In genomic region chr3:184785856-184786255, GRCh38 we compare ENCODE assay signal across 15 cellular contexts. TPM values are rescaled to one million over a fixed set of nuclear protein-coding genes. Genes with fewer than 3 reads are reported as not detected.
DNase-seq lines count a peak whose midpoint lies in the region; ATAC-seq, FAIRE-seq and TF ChIP-seq lines count a peak whose summit lies in the region.
"Had no signal": no experiment of that assay in that cellular context is flagged by ENCODE, and none has a peak within 500 bp of the region (broad histone marks: within the 10 kb centered on the region; RNA-seq: fewer than 3 reads in every experiment).

No MANE protein-coding gene starts in this region.

- H2BK120ac ChIP-seq in mesenchymal stem cell (ENCODE audit: low read depth, low read length), result no peak overlapping the region

- CTCF ChIA-PET in K562 (lab: Yijun Ruan, JAX; ENCODE audit: low intra/inter-chr PET ratio), result interaction anchor here (1.1 kb wide), 1 partner anchor 228 kb away, joined by 3 read pairs; no protein-coding TSS in a partner anchor

- no peak for TF ChIP-seq EP300 in K562 (IDR thresholded peaks at IDR 0.05; ENCODE audit: low read length)

- H3K23ac ChIP-seq in mesenchymal stem cell (ENCODE audit: low read length in 2 of 2), result no peak overlapping the region

- WGBS in K562 (ENCODE audit: insufficient coverage, low coverage, missing lambda C conversion rate), result 54% methylated on average over 13 of the region's 13 CpGs
- WGBS in mesenchymal stem cell, result 89% methylated on average over 13 of the region's 13 CpGs

- no peak overlapping the region for H3K9ac ChIP-seq in K562 (ENCODE audit: insufficient read depth in 1 of 2, low read depth in 2 of 2, low read length in 2 of 2)
- peak overlapping the region; percentile 79 for H3K9ac ChIP-seq in mesenchymal stem cell (ENCODE audit: low read length)

- H3K9me3 Mint-ChIP-seq in type B pancreatic cell, result no peaks in the 10 kb centered on the region
- H3K9me3 Mint-ChIP-seq: nephron progenitor cell, T-cell had no signal

- ATAC-seq in Right ventricle myocardium inferior (peak; percentile 38), K562 (no peak), GM18520 (IDR thresholded peaks at IDR 0.05; ENCODE audit: unreplicated experiment) (no peak)

- H2BK5ac ChIP-seq in mesenchymal stem cell (ENCODE audit: low read depth, low read length, poor library complexity, severe bottlenecking), result no peak overlapping the region

- H3K4ac ChIP-seq in mesenchymal stem cell (ENCODE audit: low read depth in 1 of 2, low read length in 2 of 2), result no peak overlapping the region

- H3K27ac ChIP-seq in right atrium auricular region (no peak overlapping the region), K562 (ENCODE audit: extremely low read depth, low read depth, low read length) (no peak overlapping the region), mesenchymal stem cell (ENCODE audit: low read length, poor library complexity, severe bottlenecking) (peak overlapping the region; percentile 76)

- H3K4me3 Mint-ChIP-seq in type B pancreatic cell, result peak overlapping the region; percentile 46
- H3K4me3 Mint-ChIP-seq: nephron progenitor cell had no signal

- no TSS peak for BruUV-seq in K562 (replicated peaks; lab: Mats Ljungman, UMichigan)

- FAIRE-seq in K562 (lab: Jason Lieb, UNC), result no peak
- FAIRE-seq: GM12892, islet of Langerhans had no signal

- no peak for DNase-seq in Right ventricle myocardium inferior (ENCODE audit: missing footprints)
- DNase-seq in right atrium auricular region (ENCODE audit: low spot score), result no peak
- DNase-seq in K562 (ENCODE audit: extremely low read depth in 1 of 4, low spot score in 3 of 4), result no peak
- no peak for DNase-seq in mesenchymal stem cell
- DNase-seq in type B pancreatic cell (ENCODE audit: extremely low spot score, unreplicated experiment), result no peak
- DNase-seq in DMS114 treated with DMSO at 0.1 percent for 48 hours (lab: John Stamatoyannopoulos, UW; ENCODE audit: unreplicated experiment), result no peak
- no peak for DNase-seq in UCSD-AML1 (lab: John Stamatoyannopoulos, UW; ENCODE audit: unreplicated experiment)
- DNase-seq: central memory CD4-positive, alpha-beta T cell; DMS79 treated with DMSO at 0.1 percent for 48 hours; NCI-H2029 treated with DMSO at 0.1 percent for 48 hours; nephron progenitor cell had no signal

- no peaks in the 10 kb centered on the region for H3K27me3 ChIP-seq in right atrium auricular region
- H3K27me3 ChIP-seq in K562 (ENCODE audit: control insufficient read depth in 2 of 2, insufficient read depth in 2 of 2, low read length in 2 of 2), result peaks cover 54 to 86% of the 10 kb centered on the region in 2 experiments
- H3K27me3 ChIP-seq in mesenchymal stem cell (ENCODE audit: control insufficient read depth in 1 of 2, insufficient read depth in 1 of 2, low read length in 2 of 2), result peaks cover 0 to 4% of the 10 kb centered on the region in 2 experiments

- H3K79me2 ChIP-seq in K562 (ENCODE audit: control insufficient read depth, insufficient read depth, low read length), result no peaks in the 10 kb centered on the region

- intact Hi-C loops in Right ventricle myocardium inferior (cut with DNase I) (no loop called here), K562 (cut with micrococcal nuclease) (no loop called here)

- H2BK15ac ChIP-seq in mesenchymal stem cell (ENCODE audit: low read depth, poor library complexity, severe bottlenecking), result no peak overlapping the region

- H3K4me1 ChIP-seq in right atrium auricular region (peaks cover 0 to 12% of the 10 kb centered on the region in 2 donors), K562 (replicated peaks in 1 of 2; ENCODE audit: control insufficient read depth in 2 of 2, insufficient read depth in 2 of 2, low read length in 2 of 2) (no peaks in the 10 kb centered on the region), mesenchymal stem cell (ENCODE audit: control insufficient read depth, insufficient read depth, low read depth, low read length) (peaks cover 12% of the 10 kb centered on the region)

- TF ChIP-seq CTCF in right atrium auricular region (IDR thresholded peaks at IDR 0.05) (no peak), K562 (IDR thresholded peaks at IDR 0.05 in 2 of 3, conservative IDR thresholded peaks at IDR 0.05 in 1 of 3; ENCODE audit: insufficient read depth in 2 of 3, low read depth in 1 of 3, low read length in 3 of 3) (no peak), type B pancreatic cell (conservative IDR thresholded peaks at IDR 0.05) (no peak)

- H3K9me3 ChIP-seq in right atrium auricular region (no peaks in the 10 kb centered on the region), K562 (replicated peaks; ENCODE audit: control insufficient read depth, insufficient read depth, low read depth, low read length) (no peaks in the 10 kb centered on the region), mesenchymal stem cell (ENCODE audit: control insufficient read depth, low read length) (no peaks in the 10 kb centered on the region)

- peaks cover 13% of the 10 kb centered on the region for H3K27me3 Mint-ChIP-seq in type B pancreatic cell

- H3K9me1 ChIP-seq in K562 (ENCODE audit: control insufficient read depth, insufficient read depth, low read length), result no peaks in the 10 kb centered on the region

- H2AK5ac ChIP-seq in mesenchymal stem cell (ENCODE audit: low read length, severe bottlenecking), result no peak overlapping the region

- no peak for TF ChIP-seq POLR2A in K562 (conservative IDR thresholded peaks at IDR 0.05)

- no peak overlapping the region for H3K18ac ChIP-seq in mesenchymal stem cell (ENCODE audit: low read depth in 1 of 2, low read length in 2 of 2)

- H3K36me3 ChIP-seq in right atrium auricular region, result no peaks in the 10 kb centered on the region
- no peaks in the 10 kb centered on the region for H3K36me3 ChIP-seq in K562 (ENCODE audit: control insufficient read depth, insufficient read depth, low read length)
- no peaks in the 10 kb centered on the region for H3K36me3 ChIP-seq in mesenchymal stem cell (ENCODE audit: control insufficient read depth in 1 of 2, insufficient read depth in 2 of 2, low read depth in 1 of 2, low read length in 2 of 2)

- H3K27ac Mint-ChIP-seq in type B pancreatic cell, result peak overlapping the region; percentile 8
- H3K27ac Mint-ChIP-seq: nephron progenitor cell, T-cell had no signal

- H3K4me3 ChIP-seq in right atrium auricular region, result no peak overlapping the region
- no peak overlapping the region for H3K4me3 ChIP-seq in K562
- peak overlapping the region in 1 of 2 experiments; percentile 75 for H3K4me3 ChIP-seq in mesenchymal stem cell (ENCODE audit: insufficient read depth in 1 of 2, low read depth in 1 of 2, low read length in 2 of 2)

- H4K8ac ChIP-seq in mesenchymal stem cell (ENCODE audit: low read length), result no peak overlapping the region

- no peaks in the 10 kb centered on the region for H4K20me1 ChIP-seq in K562 (replicated peaks; ENCODE audit: control insufficient read depth, insufficient read depth, low read length)

- no peak overlapping the region for H2AFZ ChIP-seq in K562 (ENCODE audit: low read depth, low read length)
- H2AFZ ChIP-seq in mesenchymal stem cell (ENCODE audit: low read depth, low read length), result no peak overlapping the region

- H3K14ac ChIP-seq in mesenchymal stem cell (ENCODE audit: low read length in 2 of 2), result no peak overlapping the region

- H3K79me1 ChIP-seq in mesenchymal stem cell (replicated peaks; ENCODE audit: low read length, poor library complexity, severe bottlenecking), result no peaks in the 10 kb centered on the region

- no peak overlapping the region for H2BK12ac ChIP-seq in mesenchymal stem cell (ENCODE audit: low read length in 2 of 2)

- no peaks in the 10 kb centered on the region for H3K36me3 Mint-ChIP-seq in type B pancreatic cell
- H3K36me3 Mint-ChIP-seq: T-cell had no signal

- H3K4me2 ChIP-seq in K562 (ENCODE audit: insufficient read depth, low read length) (no peak overlapping the region), mesenchymal stem cell (ENCODE audit: low read length, poor library complexity, severe bottlenecking) (no peak overlapping the region)

- POLR2A ChIA-PET in K562 (lab: Yijun Ruan, JAX), result interaction anchor here (0.7 to 1.7 kb wide), 2 partner anchors 74 to 278 kb away, joined by 3 to 4 read pairs; partner anchors contain the start of gene MAGEF1

- H4K91ac ChIP-seq in mesenchymal stem cell (ENCODE audit: low read length), result no peak overlapping the region

- peaks cover 26% of the 10 kb centered on the region for H3K4me1 Mint-ChIP-seq in type B pancreatic cell (ENCODE audit: unreplicated experiment)

- in situ Hi-C loops in K562 (cut with MboI), result loop anchor here (25.0 kb wide), 1 partner anchor 374 kb away; no protein-coding TSS in a partner anchor

- TF ChIP-seq RAD21 in K562 (CRISPR knock-in tag; conservative IDR thresholded peaks at IDR 0.05 in 1 of 2, IDR thresholded peaks at IDR 0.05 in 1 of 2), result no peak

TF ChIP-seq in K562, 482 proteins besides CTCF, POLR2A, EP300 and RAD21 (continues in another document):
- no peak for TF ChIP-seq ZNF444 (CRISPR knock-in tag; IDR thresholded peaks at IDR 0.05)
- TF ChIP-seq CEBPG (CRISPR knock-in tag; IDR thresholded peaks at IDR 0.05), result no peak
- peak; percentile 13 to 27; a peak in 1 of 4 replicates for TF ChIP-seq CEBPG (tag; conservative IDR thresholded peaks at IDR 0.05 in 1 of 2, IDR thresholded peaks at IDR 0.05 in 1 of 2)
- TF ChIP-seq SIN3A (IDR thresholded peaks at IDR 0.05; ENCODE audit: borderline replicate concordance in 2 of 2, control insufficient read depth in 1 of 2, low read depth in 2 of 2, low read length in 2 of 2), result no peak
- TF ChIP-seq TCF7 (IDR thresholded peaks at IDR 0.05; ENCODE audit: borderline replicate concordance), result no peak

RNA-seq across cellular contexts. Expression of gene VPS8, which starts 26.1 kb away (rescaled TPM):
- total RNA-seq in Right ventricle myocardium inferior, result 46.1 TPM
- 10 to 100 TPM; 22.7 to 23.0 TPM for total RNA-seq in right atrium auricular region
- 103 and 328 TPM in 2 replicates for total RNA-seq in K562 (2011; cell fraction: chromatin; rRNA removed; ENCODE audit: low replicate concordance)
- 46.2 and 74.2 TPM in 2 replicates for total RNA-seq in K562 (2011; cell fraction: nucleolus; rRNA removed)
- 129 and 198 TPM in 2 replicates for total RNA-seq in K562 (2011; cell fraction: nucleoplasm; rRNA removed)
- 23.6 and 25.0 TPM in 2 replicates for total RNA-seq in K562 (2014; rRNA removed)
- 35.8 and 38.9 TPM in 2 replicates for total RNA-seq in K562 (2014; rRNA removed; fragmentation: Illumina TruSeq; extraction: Trizol)
- total RNA-seq in K562 (2015; rRNA removed; fragmentation: Illumina TruSeq; extraction: Trizol), result 40.0 and 41.0 TPM in 2 replicates
- 30.2 and 30.8 TPM in 2 replicates for total RNA-seq in K562 (2021)
- 30.6 and 31.5 TPM in 2 replicates for polyA plus RNA-seq in K562 (2011; rRNA removed)
- polyA plus RNA-seq in K562 (2011; cell fraction: cytosol; rRNA removed), result 7.6 and 12.9 TPM in 2 replicates
- polyA plus RNA-seq in K562 (2011; cell fraction: nucleus; rRNA removed), result 52.3 and 82.5 TPM in 2 replicates
- 11.9 and 21.8 TPM in 2 replicates for polyA plus RNA-seq in K562 (2012)
- polyA plus RNA-seq in K562 (2014; fragmentation: Illumina TruSeq; extraction: Trizol), result 20.2 and 23.4 TPM in 2 replicates
- polyA plus RNA-seq in K562 (2014; fragmentation: Nextera tagmentation; extraction: Ambion mirVana), result 1 to 10 TPM; 7.2 to 9.4 TPM
- polyA plus RNA-seq in K562 (2014; rRNA removed), result 21.8 and 28.3 TPM in 2 replicates
- polyA minus RNA-seq in K562 (2011; rRNA and poly(A)+ RNA removed), result 95.2 and 122 TPM in 2 replicates
- polyA minus RNA-seq in K562 (2011; cell fraction: cytosol; rRNA and poly(A)+ RNA removed), result 20.7 and 21.6 TPM in 2 replicates
- polyA minus RNA-seq in K562 (2011; cell fraction: nucleus; rRNA and poly(A)+ RNA removed), result 103 and 159 TPM in 2 replicates
- polyA plus RNA-seq in mesenchymal stem cell (2013, experiment 1 of 2), result 13.9 TPM
- polyA plus RNA-seq in mesenchymal stem cell (2013, experiment 2 of 2), result 15.3 TPM
- total RNA-seq in type B pancreatic cell (ENCODE audit: low replicate concordance), result 36.5 and 59.4 TPM in 2 replicates
